Comparison of ENCODE assay signal across 8 cellular contexts in genomic region chr21:44938976-44939531, GRCh38. TPM values are rescaled to one million over a fixed set of nuclear protein-coding genes. Genes with fewer than 3 reads are reported as not detected.
A peak's percentile ranks its signal among the peaks of the same experiment; 100 is the strongest.
DNase-seq lines count a peak whose midpoint lies in the region; ATAC-seq and TF ChIP-seq lines count a peak whose summit lies in the region.

No MANE protein-coding gene starts in this region.

- no peaks in the 10 kb centered on the region for H3K9me2 ChIP-seq in neural cell (ENCODE audit: insufficient read depth, low read length)

- peak overlapping the region; percentile 78 for H3K27ac ChIP-seq in neural cell (ENCODE audit: low read length)

- peak overlapping the region; percentile 48 for H2AFZ ChIP-seq in neural cell (ENCODE audit: low read depth, low read length)

- CTCF ChIA-PET in BJ (lab: Yijun Ruan, JAX): interaction anchor here (2.1 to 5.6 kb wide), 2 partner anchors 11 to 199 kb away, joined by 8 to 33 read pairs; no protein-coding TSS in a partner anchor

- no peak for ATAC-seq in HG03280 (IDR thresholded peaks at IDR 0.05; ENCODE audit: unreplicated experiment)

- H3K27me3 ChIP-seq in BJ (ENCODE audit: control insufficient read depth, insufficient read depth, low read length) (peaks cover 12% of the 10 kb centered on the region), MG63 (no peaks in the 10 kb centered on the region), endocrine pancreas (ENCODE audit: control insufficient read depth, insufficient read depth, low read length) (no peaks in the 10 kb centered on the region), neural cell (ENCODE audit: insufficient read depth, low read depth, low read length) (peaks cover 7% of the 10 kb centered on the region)

- TF ChIP-seq EP300 in neural cell (conservative IDR thresholded peaks at IDR 0.05; ENCODE audit: poor library complexity, severe bottlenecking): no peak

- H3K4me2 ChIP-seq in neural cell (ENCODE audit: low read length): peak overlapping the region; percentile 62

- no peaks in the 10 kb centered on the region for H4K20me1 ChIP-seq in neural cell (ENCODE audit: insufficient read depth)

- no peak for DNase-seq in BJ (ENCODE audit: low read depth)
- no peak for DNase-seq in MG63
- DNase-seq in SIG-M5 (lab: John Stamatoyannopoulos, UW): no peak
- DNase-seq in NCI-H524 treated with DMSO at 0.1 percent for 48 hours (lab: John Stamatoyannopoulos, UW): no peak
- DNase-seq in COR-L47 (lab: John Stamatoyannopoulos, UW): no peak

- POLR2A ChIA-PET in BJ (lab: Charles Lee): no interaction called here

- H3K79me2 ChIP-seq in neural cell (replicated peaks; ENCODE audit: insufficient read depth, low read length): peaks cover 19% of the 10 kb centered on the region

- H3K36me3 ChIP-seq in BJ (ENCODE audit: control insufficient read depth, insufficient read depth, low read length) (peaks cover 3% of the 10 kb centered on the region; the same call in 1 of the 2 replicates), MG63 (peaks cover 28% of the 10 kb centered on the region), endocrine pancreas (ENCODE audit: control insufficient read depth, insufficient read depth, low read length) (no peaks in the 10 kb centered on the region), neural cell (ENCODE audit: insufficient read depth, low read length) (no peaks in the 10 kb centered on the region)

- no peaks in the 10 kb centered on the region for H3K9me3 ChIP-seq in MG63
- H3K9me3 ChIP-seq in endocrine pancreas (ENCODE audit: control insufficient read depth, low read length): no peaks in the 10 kb centered on the region
- no peaks in the 10 kb centered on the region for H3K9me3 ChIP-seq in neural cell (ENCODE audit: low read length)

- H3K4me1 ChIP-seq in endocrine pancreas (ENCODE audit: control insufficient read depth, insufficient read depth, low read length): no peaks in the 10 kb centered on the region

- H3F3A ChIP-seq in neural cell (ENCODE audit: insufficient read depth, low read length, poor library complexity, severe bottlenecking): no peaks in the 10 kb centered on the region

- H3K4me3 ChIP-seq in BJ (ENCODE audit: low read depth, low read length) (peak overlapping the region; percentile 92), MG63 (peak overlapping the region; percentile 85), endocrine pancreas (ENCODE audit: control insufficient read depth, insufficient read depth, low read length) (peak overlapping the region; percentile 26), neural cell (ENCODE audit: low read length) (peak overlapping the region; percentile 94)

- no peak for TF ChIP-seq CTCF in BJ (IDR thresholded peaks at IDR 0.05; ENCODE audit: insufficient read depth, low read depth, low read length)
- no peak for TF ChIP-seq CTCF in neural cell (IDR thresholded peaks at IDR 0.05; ENCODE audit: poor library complexity, severe bottlenecking)

- H3K9ac ChIP-seq in endocrine pancreas (ENCODE audit: control insufficient read depth, insufficient read depth, low read length) (no peak overlapping the region), neural cell (ENCODE audit: low read length) (peak overlapping the region; percentile 79)

- TF ChIP-seq RAD21 in neural cell (conservative IDR thresholded peaks at IDR 0.05): no peak

TF ChIP-seq in neural cell, 6 proteins besides CTCF, POLR2A, EP300 and RAD21:
- TF ChIP-seq EZH2 (IDR thresholded peaks at IDR 0.05; ENCODE audit: borderline replicate concordance, insufficient read depth, low read length, poor library complexity, severe bottlenecking) (no peak), TAF1 (IDR thresholded peaks at IDR 0.05; ENCODE audit: low read depth) (no peak), MXI1 (conservative IDR thresholded peaks at IDR 0.05; ENCODE audit: poor library complexity, severe bottlenecking) (no peak), POLR2AphosphoS5 (IDR thresholded peaks at IDR 0.05) (no peak), SMC3 (conservative IDR thresholded peaks at IDR 0.05; ENCODE audit: poor library complexity) (no peak), REST (IDR thresholded peaks at IDR 0.05; ENCODE audit: borderline replicate concordance) (no peak)

RNA-seq across cellular contexts. Expression of gene SLX9, which starts 0.8 kb away (rescaled TPM):
- polyA plus RNA-seq in BJ (2011; rRNA removed): 12.1 and 12.4 TPM in 2 replicates
- 3.0 and 5.5 TPM in 2 replicates for polyA minus RNA-seq in BJ (2011; rRNA and poly(A)+ RNA removed)
- total RNA-seq in MG63 (2014; rRNA removed; shearing (Covaris generic); ENCODE audit: low replicate concordance): 27.8 and 55.6 TPM in 2 replicates
- polyA plus RNA-seq in neural cell: 15.4 and 23.2 TPM in 2 replicates
- polyA minus RNA-seq in neural cell: 10.1 and 16.8 TPM in 2 replicates

RNA-seq across cellular contexts. Expression of gene ITGB2, which starts 18.4 kb away (rescaled TPM):
- polyA plus RNA-seq in BJ (2011; rRNA removed): not detected in 2 replicates
- polyA minus RNA-seq in BJ (2011; rRNA and poly(A)+ RNA removed): not detected in 2 replicates
- total RNA-seq in MG63 (2014; rRNA removed; shearing (Covaris generic); ENCODE audit: low replicate concordance): 4.3 and 12.9 TPM in 2 replicates
- not detected in 2 replicates for polyA plus RNA-seq in neural cell
- not detected in 2 replicates for polyA minus RNA-seq in neural cell

Comparison
In these comparisons a context has a peak if more than half of its experiments do, and no peak if none do; other contexts are left out.
1. H3K4me3 ChIP-seq: peak in every context shown above with its lines; median percentile 94 in neural cell; 92 in BJ; 85 in MG63; 26 in endocrine pancreas.